ENCODE assay signal across 1 cellular context in the genomic region with DNA sequence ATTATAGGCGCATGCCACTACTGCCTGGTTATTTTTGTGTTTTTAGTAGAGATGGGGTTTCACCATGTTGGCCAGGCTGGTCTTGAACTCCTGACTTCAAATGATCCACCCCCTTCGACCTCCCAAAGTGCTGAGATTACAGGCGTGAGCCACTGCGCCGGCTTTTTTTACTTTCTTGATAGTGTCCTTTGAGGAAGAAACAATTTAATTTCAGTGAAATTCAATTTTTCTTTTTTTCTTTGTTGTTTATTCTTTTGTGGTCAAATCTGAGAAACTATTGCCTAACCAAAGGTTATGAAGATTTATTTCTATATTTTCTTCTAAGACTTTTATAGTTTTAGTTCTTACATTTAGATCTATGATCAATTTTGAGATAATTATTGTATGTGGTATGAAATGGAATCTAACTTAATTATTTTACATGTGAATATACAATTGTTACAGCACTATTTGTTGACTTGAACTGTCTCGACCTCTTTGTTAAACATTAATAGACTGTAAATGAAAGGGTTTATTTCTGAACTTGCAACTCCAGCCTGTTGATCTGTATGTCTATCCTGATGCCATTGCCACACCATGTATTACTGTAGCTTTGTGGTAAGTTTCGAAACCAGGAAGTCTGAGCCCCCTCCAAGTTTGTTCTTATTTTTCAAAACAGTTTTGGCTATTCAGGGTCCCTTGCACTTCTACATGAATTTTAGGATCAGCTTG.
A peak's percentile ranks its signal among the peaks of the same experiment; 100 is the strongest.
TF ChIP-seq lines count a peak whose summit lies in the region.

No MANE protein-coding gene starts in this region.

TF ChIP-seq in HepG2, 621 proteins besides CTCF, POLR2A, EP300 and RAD21 (continued from another document and continues in another):
- TF ChIP-seq, protein P1, sequence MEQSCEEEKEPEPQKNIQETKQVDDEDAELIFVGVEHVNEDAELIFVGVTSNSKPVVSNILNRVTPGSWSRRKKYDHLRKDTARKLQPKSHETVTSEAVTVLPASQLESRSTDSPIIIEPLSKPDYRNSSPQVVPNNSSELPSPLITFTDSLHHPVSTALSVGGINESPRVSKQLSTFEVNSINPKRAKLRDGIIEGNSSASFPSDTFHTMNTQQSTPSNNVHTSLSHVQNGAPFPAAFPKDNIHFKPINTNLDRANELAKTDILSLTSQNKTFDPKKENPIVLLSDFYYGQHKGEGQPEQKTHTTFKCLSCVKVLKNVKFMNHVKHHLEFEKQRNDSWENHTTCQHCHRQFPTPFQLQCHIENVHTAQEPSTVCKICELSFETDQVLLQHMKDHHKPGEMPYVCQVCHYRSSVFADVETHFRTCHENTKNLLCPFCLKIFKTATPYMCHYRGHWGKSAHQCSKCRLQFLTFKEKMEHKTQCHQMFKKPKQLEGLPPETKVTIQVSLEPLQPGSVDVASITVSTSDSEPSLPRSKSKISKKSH (CRISPR knock-in tag; IDR thresholded peaks at IDR 0.05; ENCODE audit: borderline replicate concordance) = no peak
- TF ChIP-seq HOXA7 (CRISPR knock-in tag; IDR thresholded peaks at IDR 0.05) (no peak), DPF2 (CRISPR knock-in tag; IDR thresholded peaks at IDR 0.05; ENCODE audit: borderline replicate concordance, low read depth) (peak; percentile 71; the same call in 1 of the 2 replicates), MEF2D (CRISPR knock-in tag; IDR thresholded peaks at IDR 0.05) (peak; percentile 67; the same call in 1 of the 2 replicates), THYN1 (CRISPR knock-in tag; IDR thresholded peaks at IDR 0.05; ENCODE audit: borderline replicate concordance, low read depth) (no peak), MAFG (CRISPR knock-in tag; IDR thresholded peaks at IDR 0.05) (no peak), BRCA1 (CRISPR knock-in tag; IDR thresholded peaks at IDR 0.05) (no peak), FOXO1 (CRISPR knock-in tag; IDR thresholded peaks at IDR 0.05) (peak; percentile 88; the same call in 1 of the 2 replicates), YEATS4 (CRISPR knock-in tag; IDR thresholded peaks at IDR 0.05; ENCODE audit: borderline replicate concordance) (no peak), ZNF766 (CRISPR knock-in tag; IDR thresholded peaks at IDR 0.05; ENCODE audit: borderline replicate concordance) (peak; percentile 86), SRSF9 (IDR thresholded peaks at IDR 0.05; ENCODE audit: borderline replicate concordance, insufficient read depth, low read depth, low read length, poor library complexity, severe bottlenecking) (no peak), KAT2B (IDR thresholded peaks at IDR 0.05; ENCODE audit: borderline replicate concordance, low read depth, low read length) (no peak), TARDBP (CRISPR knock-in tag; IDR thresholded peaks at IDR 0.05) (no peak), KDM3A (CRISPR knock-in tag; IDR thresholded peaks at IDR 0.05; ENCODE audit: low read depth) (no peak), MIXL1 (CRISPR knock-in tag; IDR thresholded peaks at IDR 0.05) (peak; percentile 68; the same call in 1 of the 2 replicates), PAX8 (CRISPR knock-in tag; IDR thresholded peaks at IDR 0.05; ENCODE audit: borderline replicate concordance) (no peak), RARG (CRISPR knock-in tag; IDR thresholded peaks at IDR 0.05; ENCODE audit: low read depth) (no peak), ZNF205 (CRISPR knock-in tag; IDR thresholded peaks at IDR 0.05) (no peak), SAP130 (CRISPR knock-in tag; IDR thresholded peaks at IDR 0.05; ENCODE audit: low read depth) (peak; percentile 75), SSRP1 (CRISPR knock-in tag; IDR thresholded peaks at IDR 0.05) (no peak), POLR2G (IDR thresholded peaks at IDR 0.05; ENCODE audit: low read depth, low read length) (no peak), FOXK1 (CRISPR knock-in tag; IDR thresholded peaks at IDR 0.05; ENCODE audit: borderline replicate concordance, low read depth) (peak; percentile 86; the same call in 1 of the 2 replicates), ZNF33B (CRISPR knock-in tag; IDR thresholded peaks at IDR 0.05) (no peak), ZNF431 (CRISPR knock-in tag; IDR thresholded peaks at IDR 0.05; ENCODE audit: borderline replicate concordance, low read depth) (no peak), ISL2 (CRISPR knock-in tag; IDR thresholded peaks at IDR 0.05) (peak; percentile 66), ZNF121 (CRISPR knock-in tag; IDR thresholded peaks at IDR 0.05) (no peak)
- TF ChIP-seq, protein P2, sequence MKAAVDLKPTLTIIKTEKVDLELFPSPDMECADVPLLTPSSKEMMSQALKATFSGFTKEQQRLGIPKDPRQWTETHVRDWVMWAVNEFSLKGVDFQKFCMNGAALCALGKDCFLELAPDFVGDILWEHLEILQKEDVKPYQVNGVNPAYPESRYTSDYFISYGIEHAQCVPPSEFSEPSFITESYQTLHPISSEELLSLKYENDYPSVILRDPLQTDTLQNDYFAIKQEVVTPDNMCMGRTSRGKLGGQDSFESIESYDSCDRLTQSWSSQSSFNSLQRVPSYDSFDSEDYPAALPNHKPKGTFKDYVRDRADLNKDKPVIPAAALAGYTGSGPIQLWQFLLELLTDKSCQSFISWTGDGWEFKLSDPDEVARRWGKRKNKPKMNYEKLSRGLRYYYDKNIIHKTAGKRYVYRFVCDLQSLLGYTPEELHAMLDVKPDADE (CRISPR knock-in tag; IDR thresholded peaks at IDR 0.05) = no peak
- TF ChIP-seq, protein P3, sequence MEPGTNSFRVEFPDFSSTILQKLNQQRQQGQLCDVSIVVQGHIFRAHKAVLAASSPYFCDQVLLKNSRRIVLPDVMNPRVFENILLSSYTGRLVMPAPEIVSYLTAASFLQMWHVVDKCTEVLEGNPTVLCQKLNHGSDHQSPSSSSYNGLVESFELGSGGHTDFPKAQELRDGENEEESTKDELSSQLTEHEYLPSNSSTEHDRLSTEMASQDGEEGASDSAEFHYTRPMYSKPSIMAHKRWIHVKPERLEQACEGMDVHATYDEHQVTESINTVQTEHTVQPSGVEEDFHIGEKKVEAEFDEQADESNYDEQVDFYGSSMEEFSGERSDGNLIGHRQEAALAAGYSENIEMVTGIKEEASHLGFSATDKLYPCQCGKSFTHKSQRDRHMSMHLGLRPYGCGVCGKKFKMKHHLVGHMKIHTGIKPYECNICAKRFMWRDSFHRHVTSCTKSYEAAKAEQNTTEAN (CRISPR knock-in tag; conservative IDR thresholded peaks at IDR 0.05) = peak; percentile 65; the same call in 1 of the 2 replicates
- TF ChIP-seq, protein P4, sequence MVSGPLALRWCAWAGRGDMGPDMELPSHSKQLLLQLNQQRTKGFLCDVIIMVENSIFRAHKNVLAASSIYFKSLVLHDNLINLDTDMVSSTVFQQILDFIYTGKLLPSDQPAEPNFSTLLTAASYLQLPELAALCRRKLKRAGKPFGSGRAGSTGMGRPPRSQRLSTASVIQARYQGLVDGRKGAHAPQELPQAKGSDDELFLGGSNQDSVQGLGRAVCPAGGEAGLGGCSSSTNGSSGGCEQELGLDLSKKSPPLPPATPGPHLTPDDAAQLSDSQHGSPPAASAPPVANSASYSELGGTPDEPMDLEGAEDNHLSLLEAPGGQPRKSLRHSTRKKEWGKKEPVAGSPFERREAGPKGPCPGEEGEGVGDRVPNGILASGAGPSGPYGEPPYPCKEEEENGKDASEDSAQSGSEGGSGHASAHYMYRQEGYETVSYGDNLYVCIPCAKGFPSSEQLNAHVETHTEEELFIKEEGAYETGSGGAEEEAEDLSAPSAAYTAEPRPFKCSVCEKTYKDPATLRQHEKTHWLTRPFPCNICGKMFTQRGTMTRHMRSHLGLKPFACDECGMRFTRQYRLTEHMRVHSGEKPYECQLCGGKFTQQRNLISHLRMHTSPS (CRISPR knock-in tag; IDR thresholded peaks at IDR 0.05; ENCODE audit: low read depth) = no peak
- TF ChIP-seq, protein P5, sequence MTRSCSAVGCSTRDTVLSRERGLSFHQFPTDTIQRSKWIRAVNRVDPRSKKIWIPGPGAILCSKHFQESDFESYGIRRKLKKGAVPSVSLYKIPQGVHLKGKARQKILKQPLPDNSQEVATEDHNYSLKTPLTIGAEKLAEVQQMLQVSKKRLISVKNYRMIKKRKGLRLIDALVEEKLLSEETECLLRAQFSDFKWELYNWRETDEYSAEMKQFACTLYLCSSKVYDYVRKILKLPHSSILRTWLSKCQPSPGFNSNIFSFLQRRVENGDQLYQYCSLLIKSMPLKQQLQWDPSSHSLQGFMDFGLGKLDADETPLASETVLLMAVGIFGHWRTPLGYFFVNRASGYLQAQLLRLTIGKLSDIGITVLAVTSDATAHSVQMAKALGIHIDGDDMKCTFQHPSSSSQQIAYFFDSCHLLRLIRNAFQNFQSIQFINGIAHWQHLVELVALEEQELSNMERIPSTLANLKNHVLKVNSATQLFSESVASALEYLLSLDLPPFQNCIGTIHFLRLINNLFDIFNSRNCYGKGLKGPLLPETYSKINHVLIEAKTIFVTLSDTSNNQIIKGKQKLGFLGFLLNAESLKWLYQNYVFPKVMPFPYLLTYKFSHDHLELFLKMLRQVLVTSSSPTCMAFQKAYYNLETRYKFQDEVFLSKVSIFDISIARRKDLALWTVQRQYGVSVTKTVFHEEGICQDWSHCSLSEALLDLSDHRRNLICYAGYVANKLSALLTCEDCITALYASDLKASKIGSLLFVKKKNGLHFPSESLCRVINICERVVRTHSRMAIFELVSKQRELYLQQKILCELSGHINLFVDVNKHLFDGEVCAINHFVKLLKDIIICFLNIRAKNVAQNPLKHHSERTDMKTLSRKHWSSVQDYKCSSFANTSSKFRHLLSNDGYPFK (CRISPR knock-in tag; IDR thresholded peaks at IDR 0.05; ENCODE audit: borderline replicate concordance) = no peak
- TF ChIP-seq, protein P6, sequence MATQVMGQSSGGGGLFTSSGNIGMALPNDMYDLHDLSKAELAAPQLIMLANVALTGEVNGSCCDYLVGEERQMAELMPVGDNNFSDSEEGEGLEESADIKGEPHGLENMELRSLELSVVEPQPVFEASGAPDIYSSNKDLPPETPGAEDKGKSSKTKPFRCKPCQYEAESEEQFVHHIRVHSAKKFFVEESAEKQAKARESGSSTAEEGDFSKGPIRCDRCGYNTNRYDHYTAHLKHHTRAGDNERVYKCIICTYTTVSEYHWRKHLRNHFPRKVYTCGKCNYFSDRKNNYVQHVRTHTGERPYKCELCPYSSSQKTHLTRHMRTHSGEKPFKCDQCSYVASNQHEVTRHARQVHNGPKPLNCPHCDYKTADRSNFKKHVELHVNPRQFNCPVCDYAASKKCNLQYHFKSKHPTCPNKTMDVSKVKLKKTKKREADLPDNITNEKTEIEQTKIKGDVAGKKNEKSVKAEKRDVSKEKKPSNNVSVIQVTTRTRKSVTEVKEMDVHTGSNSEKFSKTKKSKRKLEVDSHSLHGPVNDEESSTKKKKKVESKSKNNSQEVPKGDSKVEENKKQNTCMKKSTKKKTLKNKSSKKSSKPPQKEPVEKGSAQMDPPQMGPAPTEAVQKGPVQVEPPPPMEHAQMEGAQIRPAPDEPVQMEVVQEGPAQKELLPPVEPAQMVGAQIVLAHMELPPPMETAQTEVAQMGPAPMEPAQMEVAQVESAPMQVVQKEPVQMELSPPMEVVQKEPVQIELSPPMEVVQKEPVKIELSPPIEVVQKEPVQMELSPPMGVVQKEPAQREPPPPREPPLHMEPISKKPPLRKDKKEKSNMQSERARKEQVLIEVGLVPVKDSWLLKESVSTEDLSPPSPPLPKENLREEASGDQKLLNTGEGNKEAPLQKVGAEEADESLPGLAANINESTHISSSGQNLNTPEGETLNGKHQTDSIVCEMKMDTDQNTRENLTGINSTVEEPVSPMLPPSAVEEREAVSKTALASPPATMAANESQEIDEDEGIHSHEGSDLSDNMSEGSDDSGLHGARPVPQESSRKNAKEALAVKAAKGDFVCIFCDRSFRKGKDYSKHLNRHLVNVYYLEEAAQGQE (IDR thresholded peaks at IDR 0.05; ENCODE audit: borderline replicate concordance in 1 of 2, low read depth in 1 of 2, low read length in 2 of 2) = no peak
- TF ChIP-seq, protein P7, sequence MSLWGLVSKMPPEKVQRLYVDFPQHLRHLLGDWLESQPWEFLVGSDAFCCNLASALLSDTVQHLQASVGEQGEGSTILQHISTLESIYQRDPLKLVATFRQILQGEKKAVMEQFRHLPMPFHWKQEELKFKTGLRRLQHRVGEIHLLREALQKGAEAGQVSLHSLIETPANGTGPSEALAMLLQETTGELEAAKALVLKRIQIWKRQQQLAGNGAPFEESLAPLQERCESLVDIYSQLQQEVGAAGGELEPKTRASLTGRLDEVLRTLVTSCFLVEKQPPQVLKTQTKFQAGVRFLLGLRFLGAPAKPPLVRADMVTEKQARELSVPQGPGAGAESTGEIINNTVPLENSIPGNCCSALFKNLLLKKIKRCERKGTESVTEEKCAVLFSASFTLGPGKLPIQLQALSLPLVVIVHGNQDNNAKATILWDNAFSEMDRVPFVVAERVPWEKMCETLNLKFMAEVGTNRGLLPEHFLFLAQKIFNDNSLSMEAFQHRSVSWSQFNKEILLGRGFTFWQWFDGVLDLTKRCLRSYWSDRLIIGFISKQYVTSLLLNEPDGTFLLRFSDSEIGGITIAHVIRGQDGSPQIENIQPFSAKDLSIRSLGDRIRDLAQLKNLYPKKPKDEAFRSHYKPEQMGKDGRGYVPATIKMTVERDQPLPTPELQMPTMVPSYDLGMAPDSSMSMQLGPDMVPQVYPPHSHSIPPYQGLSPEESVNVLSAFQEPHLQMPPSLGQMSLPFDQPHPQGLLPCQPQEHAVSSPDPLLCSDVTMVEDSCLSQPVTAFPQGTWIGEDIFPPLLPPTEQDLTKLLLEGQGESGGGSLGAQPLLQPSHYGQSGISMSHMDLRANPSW (CRISPR knock-in tag; IDR thresholded peaks at IDR 0.05; ENCODE audit: borderline replicate concordance) = no peak
- TF ChIP-seq, protein P8, sequence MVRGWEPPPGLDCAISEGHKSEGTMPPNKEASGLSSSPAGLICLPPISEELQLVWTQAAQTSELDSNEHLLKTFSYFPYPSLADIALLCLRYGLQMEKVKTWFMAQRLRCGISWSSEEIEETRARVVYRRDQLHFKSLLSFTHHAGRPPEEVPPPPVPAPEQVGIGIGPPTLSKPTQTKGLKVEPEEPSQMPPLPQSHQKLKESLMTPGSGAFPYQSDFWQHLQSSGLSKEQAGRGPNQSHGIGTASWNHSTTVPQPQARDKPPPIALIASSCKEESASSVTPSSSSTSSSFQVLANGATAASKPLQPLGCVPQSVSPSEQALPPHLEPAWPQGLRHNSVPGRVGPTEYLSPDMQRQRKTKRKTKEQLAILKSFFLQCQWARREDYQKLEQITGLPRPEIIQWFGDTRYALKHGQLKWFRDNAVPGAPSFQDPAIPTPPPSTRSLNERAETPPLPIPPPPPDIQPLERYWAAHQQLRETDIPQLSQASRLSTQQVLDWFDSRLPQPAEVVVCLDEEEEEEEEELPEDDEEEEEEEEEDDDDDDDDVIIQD (CRISPR knock-in tag; IDR thresholded peaks at IDR 0.05; ENCODE audit: low read depth) = peak; percentile 57; the same call in 1 of the 2 replicates
- TF ChIP-seq, protein P9, sequence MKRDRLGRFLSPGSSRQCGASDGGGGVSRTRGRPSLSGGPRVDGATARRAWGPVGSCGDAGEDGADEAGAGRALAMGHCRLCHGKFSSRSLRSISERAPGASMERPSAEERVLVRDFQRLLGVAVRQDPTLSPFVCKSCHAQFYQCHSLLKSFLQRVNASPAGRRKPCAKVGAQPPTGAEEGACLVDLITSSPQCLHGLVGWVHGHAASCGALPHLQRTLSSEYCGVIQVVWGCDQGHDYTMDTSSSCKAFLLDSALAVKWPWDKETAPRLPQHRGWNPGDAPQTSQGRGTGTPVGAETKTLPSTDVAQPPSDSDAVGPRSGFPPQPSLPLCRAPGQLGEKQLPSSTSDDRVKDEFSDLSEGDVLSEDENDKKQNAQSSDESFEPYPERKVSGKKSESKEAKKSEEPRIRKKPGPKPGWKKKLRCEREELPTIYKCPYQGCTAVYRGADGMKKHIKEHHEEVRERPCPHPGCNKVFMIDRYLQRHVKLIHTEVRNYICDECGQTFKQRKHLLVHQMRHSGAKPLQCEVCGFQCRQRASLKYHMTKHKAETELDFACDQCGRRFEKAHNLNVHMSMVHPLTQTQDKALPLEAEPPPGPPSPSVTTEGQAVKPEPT (CRISPR knock-in tag; IDR thresholded peaks at IDR 0.05; ENCODE audit: low read depth) = no peak
